ENCODE assay signal across 20 cellular contexts in genomic region chr6:32169211-32169610, GRCh38. TPM values are rescaled to one million over a fixed set of nuclear protein-coding genes. Genes with fewer than 3 reads are reported as not detected.
DNase-seq lines count a peak whose midpoint lies in the region; ATAC-seq, FAIRE-seq and TF ChIP-seq lines count a peak whose summit lies in the region.
"Had no signal": no experiment of that assay in that cellular context is flagged by ENCODE, and none has a peak within 500 bp of the region (broad histone marks: within the 10 kb centered on the region; RNA-seq: fewer than 3 reads in every experiment).

No MANE protein-coding gene starts in this region.

- no peaks in the 10 kb centered on the region for H3K9me3 ChIP-seq in K562 (replicated peaks; ENCODE audit: control insufficient read depth, insufficient read depth, low read depth, low read length)
- H3K9me3 ChIP-seq: SJSA1 had no signal

- no peak overlapping the region for H3K4me3 ChIP-seq in K562
- H3K4me3 ChIP-seq: SJSA1 had no signal

- peak overlapping the region; percentile 83 for H3K27ac ChIP-seq in K562 (ENCODE audit: extremely low read depth, low read depth, low read length)
- H3K27ac ChIP-seq in temporal lobe (ENCODE audit: low read depth, low read length) = peak overlapping the region; percentile 27
- H3K27ac ChIP-seq: SJSA1, VCaP had no signal

- H2AFZ ChIP-seq in K562 (ENCODE audit: low read depth, low read length) = no peak overlapping the region

- H3K4me1 ChIP-seq in K562 (replicated peaks in 1 of 2; ENCODE audit: control insufficient read depth in 2 of 2, insufficient read depth in 2 of 2, low read length in 2 of 2) = peaks cover 51 to 59% of the 10 kb centered on the region in 2 experiments

- in situ Hi-C loops in K562 (cut with MboI) = no loop called here

- no peaks in the 10 kb centered on the region for H3K9me3 Mint-ChIP-seq in activated naive CD4-positive, alpha-beta T cell treated with anti-CD3 and anti-CD28 coated beads, Interleukin-2, amount 50 U/mL, for 24 hours
- no peaks in the 10 kb centered on the region for H3K9me3 Mint-ChIP-seq in activated naive CD4-positive, alpha-beta T cell treated with anti-CD3 and anti-CD28 coated beads, Interleukin-2, amount 10 ng/mL, durations not matched to agents 7 days and 5 days
- H3K9me3 Mint-ChIP-seq: activated CD4-positive, alpha-beta memory T cell treated with anti-CD3 and anti-CD28 coated beads, Interleukin-2, amount 10 ng/mL, durations not matched to agents 7 days and 5 days; activated T-cell treated with anti-CD3 and anti-CD28 coated beads, Interleukin-2, amount 50 U/mL, for 4 hours had no signal

- BruUV-seq in K562 (replicated peaks; lab: Mats Ljungman, UMichigan) = no TSS peak

- peaks cover 19% of the 10 kb centered on the region for H3K36me3 Mint-ChIP-seq in activated naive CD4-positive, alpha-beta T cell treated with anti-CD3 and anti-CD28 coated beads, Interleukin-2, amount 50 U/mL, for 24 hours
- peaks cover 39% of the 10 kb centered on the region for H3K36me3 Mint-ChIP-seq in activated naive CD4-positive, alpha-beta T cell treated with anti-CD3 and anti-CD28 coated beads, Interleukin-2, amount 10 ng/mL, durations not matched to agents 7 days and 5 days

- no peak for FAIRE-seq in K562 (lab: Jason Lieb, UNC)

- intact Hi-C loops in K562 (cut with micrococcal nuclease) = loop anchor here (2.0 to 5.0 kb wide), 2 partner anchors 26 to 52 kb away; no protein-coding TSS in a partner anchor

- CTCF ChIA-PET in activated naive CD4-positive, alpha-beta T cell treated with anti-CD3 and anti-CD28 coated beads, Interleukin-2, amount 10 ng/mL, durations not matched to agents 7 days and 5 days (lab: Charles Lee) = no interaction called here
- CTCF ChIA-PET in K562 (lab: Yijun Ruan, JAX; ENCODE audit: low intra/inter-chr PET ratio) = no interaction called here

- TF ChIP-seq CTCF in K562 (IDR thresholded peaks at IDR 0.05 in 2 of 3, conservative IDR thresholded peaks at IDR 0.05 in 1 of 3; ENCODE audit: insufficient read depth in 2 of 3, low read depth in 1 of 3, low read length in 3 of 3) = peak in 2 of 3 experiments; percentile 11 to 24; a peak in 2 of 6 replicates

- peaks cover 21% of the 10 kb centered on the region for H3K79me2 ChIP-seq in K562 (ENCODE audit: control insufficient read depth, insufficient read depth, low read length)

- POLR2A ChIA-PET in K562 (lab: Yijun Ruan, JAX) = interaction anchor here (1.1 to 2.2 kb wide), 5 partner anchors 8 to 201 kb away, joined by 4 to 25 read pairs (median 5); partner anchors contain the start of genes AGPAT1 and FKBPL

- no peak for DNase-seq in activated naive CD4-positive, alpha-beta T cell treated with anti-CD3 and anti-CD28 coated beads, Interleukin-2, amount 10 ng/mL, durations not matched to agents 7 days and 5 days
- DNase-seq in K562 (ENCODE audit: extremely low read depth in 1 of 4, low spot score in 3 of 4) (peak in 1 of 4 experiments; percentile 27), left kidney (ENCODE audit: low read depth, low spot score) (peak; percentile 0)
- no peak for DNase-seq in activated CD4-positive, alpha-beta T cell treated with anti-CD3 and anti-CD28 coated beads, Interleukin-2, amount 50 U/mL, for 48 hours
- DNase-seq: activated CD4-positive, alpha-beta memory T cell treated with anti-CD3 and anti-CD28 coated beads, Interleukin-2, amount 10 ng/mL, durations not matched to agents 7 days and 5 days; activated naive CD4-positive, alpha-beta T cell treated with anti-CD3 and anti-CD28 coated beads, Interleukin-2, amount 50 U/mL, for 16 hours; activated T-cell treated with anti-CD3 and anti-CD28 coated beads, Interleukin-2, amount 50 U/mL, for 4 hours; COR-L47; cortex of kidney; NCI-H1694 treated with DMSO at 0.1 percent for 48 hours; NCI-H2227 treated with DMSO at 0.1 percent for 48 hours; NCI-H82; OCI-M1; T-helper 2 cell had no signal

- H3K27me3 ChIP-seq in K562 (ENCODE audit: control insufficient read depth in 2 of 2, insufficient read depth in 2 of 2, low read length in 2 of 2) = no peaks in the 10 kb centered on the region
- H3K27me3 ChIP-seq: SJSA1 had no signal

- TF ChIP-seq EP300 in K562 (IDR thresholded peaks at IDR 0.05; ENCODE audit: low read length) = no peak

- peak overlapping the region; percentile 20 to 65; a peak in 2 of 4 replicates for H3K9ac ChIP-seq in K562 (ENCODE audit: insufficient read depth in 1 of 2, low read depth in 2 of 2, low read length in 2 of 2)

- 43% methylated on average over 8 of the region's 8 CpGs for WGBS in K562 (ENCODE audit: insufficient coverage, low coverage, missing lambda C conversion rate)

- H3K27me3 Mint-ChIP-seq in activated naive CD4-positive, alpha-beta T cell treated with anti-CD3 and anti-CD28 coated beads, Interleukin-2, amount 50 U/mL, for 24 hours = no peaks in the 10 kb centered on the region
- no peaks in the 10 kb centered on the region for H3K27me3 Mint-ChIP-seq in activated naive CD4-positive, alpha-beta T cell treated with anti-CD3 and anti-CD28 coated beads, Interleukin-2, amount 10 ng/mL, durations not matched to agents 7 days and 5 days
- H3K27me3 Mint-ChIP-seq: activated CD4-positive, alpha-beta memory T cell treated with anti-CD3 and anti-CD28 coated beads, Interleukin-2, amount 10 ng/mL, durations not matched to agents 7 days and 5 days had no signal

- H3K4me2 ChIP-seq in K562 (ENCODE audit: insufficient read depth, low read length) = peak overlapping the region; percentile 65

- TF ChIP-seq POLR2A in K562 (conservative IDR thresholded peaks at IDR 0.05) = peak; percentile 18; the same call in 1 of the 2 replicates

- H3K9me1 ChIP-seq in K562 (ENCODE audit: control insufficient read depth, insufficient read depth, low read length) = no peaks in the 10 kb centered on the region

- H3K4me1 Mint-ChIP-seq in activated naive CD4-positive, alpha-beta T cell treated with anti-CD3 and anti-CD28 coated beads, Interleukin-2, amount 50 U/mL, for 24 hours = peaks cover 25% of the 10 kb centered on the region
- peaks cover 18% of the 10 kb centered on the region for H3K4me1 Mint-ChIP-seq in activated naive CD4-positive, alpha-beta T cell treated with anti-CD3 and anti-CD28 coated beads, Interleukin-2, amount 10 ng/mL, durations not matched to agents 7 days and 5 days

- H3K36me3 ChIP-seq in K562 (ENCODE audit: control insufficient read depth, insufficient read depth, low read length) = peaks cover 67% of the 10 kb centered on the region

- TF ChIP-seq RAD21 in K562 (CRISPR knock-in tag; conservative IDR thresholded peaks at IDR 0.05 in 1 of 2, IDR thresholded peaks at IDR 0.05 in 1 of 2) = no peak; a peak in 1 of 4 replicates

- no peaks in the 10 kb centered on the region for H4K20me1 ChIP-seq in K562 (replicated peaks; ENCODE audit: control insufficient read depth, insufficient read depth, low read length)

- H3K4me3 Mint-ChIP-seq in activated naive CD4-positive, alpha-beta T cell treated with anti-CD3 and anti-CD28 coated beads, Interleukin-2, amount 50 U/mL, for 24 hours = no peak overlapping the region
- no peak overlapping the region for H3K4me3 Mint-ChIP-seq in activated naive CD4-positive, alpha-beta T cell treated with anti-CD3 and anti-CD28 coated beads, Interleukin-2, amount 10 ng/mL, durations not matched to agents 7 days and 5 days
- H3K4me3 Mint-ChIP-seq: activated CD4-positive, alpha-beta memory T cell treated with anti-CD3 and anti-CD28 coated beads, Interleukin-2, amount 10 ng/mL, durations not matched to agents 7 days and 5 days; activated T-cell treated with anti-CD3 and anti-CD28 coated beads, Interleukin-2, amount 50 U/mL, for 4 hours had no signal

- ATAC-seq in K562 (peak; percentile 3), HG02870 (IDR thresholded peaks at IDR 0.05; ENCODE audit: unreplicated experiment) (no peak), HG02840 (IDR thresholded peaks at IDR 0.05; ENCODE audit: low FRiP score, unreplicated experiment) (no peak)
- ATAC-seq: activated T-cell treated with anti-CD3 and anti-CD28 coated beads, Interleukin-2, amount 50 U/mL, for 4 hours had no signal

- peak overlapping the region; percentile 17 for H3K27ac Mint-ChIP-seq in activated naive CD4-positive, alpha-beta T cell treated with anti-CD3 and anti-CD28 coated beads, Interleukin-2, amount 50 U/mL, for 24 hours
- H3K27ac Mint-ChIP-seq in activated naive CD4-positive, alpha-beta T cell treated with anti-CD3 and anti-CD28 coated beads, Interleukin-2, amount 10 ng/mL, durations not matched to agents 7 days and 5 days = no peak overlapping the region
- H3K27ac Mint-ChIP-seq: activated CD4-positive, alpha-beta memory T cell treated with anti-CD3 and anti-CD28 coated beads, Interleukin-2, amount 10 ng/mL, durations not matched to agents 7 days and 5 days had no signal

RNA-seq across cellular contexts. Expression of gene EGFL8, which starts 4.8 kb away (rescaled TPM):
- total RNA-seq in K562 (2011; cell fraction: chromatin; rRNA removed; ENCODE audit: low replicate concordance) = 40.9 and 90.2 TPM in 2 replicates
- total RNA-seq in K562 (2011; cell fraction: nucleolus; rRNA removed) = 30.7 and 39.2 TPM in 2 replicates
- 33.1 and 38.9 TPM in 2 replicates for total RNA-seq in K562 (2011; cell fraction: nucleoplasm; rRNA removed)
- total RNA-seq in K562 (2014; rRNA removed) = 14.2 and 20.9 TPM in 2 replicates
- total RNA-seq in K562 (2014; rRNA removed; fragmentation: Illumina TruSeq; extraction: Trizol) = 10.0 and 12.1 TPM in 2 replicates
- 13.3 and 15.5 TPM in 2 replicates for total RNA-seq in K562 (2015; rRNA removed; fragmentation: Illumina TruSeq; extraction: Trizol)
- 21.7 and 26.0 TPM in 2 replicates for total RNA-seq in K562 (2021)
- 14.8 and 17.9 TPM in 2 replicates for polyA plus RNA-seq in K562 (2011; rRNA removed)
- 9.3 and 10.7 TPM in 2 replicates for polyA plus RNA-seq in K562 (2011; cell fraction: cytosol; rRNA removed)
- 115 and 141 TPM in 2 replicates for polyA plus RNA-seq in K562 (2011; cell fraction: nucleus; rRNA removed)
- 16.3 and 29.8 TPM in 2 replicates for polyA plus RNA-seq in K562 (2012)
- polyA plus RNA-seq in K562 (2014; fragmentation: Illumina TruSeq; extraction: Trizol) = 19.1 and 26.3 TPM in 2 replicates
- polyA plus RNA-seq in K562 (2014; fragmentation: Nextera tagmentation; extraction: Ambion mirVana) = 1 to 10 TPM; 2.2 to 2.8 TPM
- 39.8 and 47.4 TPM in 2 replicates for polyA plus RNA-seq in K562 (2014; rRNA removed)
- polyA minus RNA-seq in K562 (2011; rRNA and poly(A)+ RNA removed) = 1.7 and 2.6 TPM in 2 replicates
- polyA minus RNA-seq in K562 (2011; cell fraction: cytosol; rRNA and poly(A)+ RNA removed) = 1.9 TPM in 1 of 2 replicates, not detected in the other
- polyA minus RNA-seq in K562 (2011; cell fraction: nucleus; rRNA and poly(A)+ RNA removed) = 8.6 and 11.7 TPM in 2 replicates
- total RNA-seq in temporal lobe = 6.6 TPM

RNA-seq across cellular contexts. Expression of gene AGPAT1, which starts 6.7 kb away (rescaled TPM):
- 57.1 and 153 TPM in 2 replicates for total RNA-seq in K562 (2011; cell fraction: chromatin; rRNA removed; ENCODE audit: low replicate concordance)
- total RNA-seq in K562 (2011; cell fraction: nucleolus; rRNA removed) = 190 and 234 TPM in 2 replicates
- 210 and 316 TPM in 2 replicates for total RNA-seq in K562 (2011; cell fraction: nucleoplasm; rRNA removed)
- total RNA-seq in K562 (2014; rRNA removed) = 69.4 and 115 TPM in 2 replicates
- 45.4 and 51.9 TPM in 2 replicates for total RNA-seq in K562 (2014; rRNA removed; fragmentation: Illumina TruSeq; extraction: Trizol)
- 53.2 and 54.1 TPM in 2 replicates for total RNA-seq in K562 (2015; rRNA removed; fragmentation: Illumina TruSeq; extraction: Trizol)
- total RNA-seq in K562 (2021) = 107 and 109 TPM in 2 replicates
- polyA plus RNA-seq in K562 (2011; rRNA removed) = 78.7 and 138 TPM in 2 replicates
- polyA plus RNA-seq in K562 (2011; cell fraction: cytosol; rRNA removed) = 220 and 272 TPM in 2 replicates
- polyA plus RNA-seq in K562 (2011; cell fraction: nucleus; rRNA removed) = 108 and 142 TPM in 2 replicates
- 133 and 141 TPM in 2 replicates for polyA plus RNA-seq in K562 (2012)
- polyA plus RNA-seq in K562 (2014; fragmentation: Illumina TruSeq; extraction: Trizol) = 165 and 176 TPM in 2 replicates
- polyA plus RNA-seq in K562 (2014; fragmentation: Nextera tagmentation; extraction: Ambion mirVana) = 10 to 100 TPM; 37.9 to 43.6 TPM
- 78.2 and 78.4 TPM in 2 replicates for polyA plus RNA-seq in K562 (2014; rRNA removed)
- 92.5 and 120 TPM in 2 replicates for polyA minus RNA-seq in K562 (2011; rRNA and poly(A)+ RNA removed)
- polyA minus RNA-seq in K562 (2011; cell fraction: cytosol; rRNA and poly(A)+ RNA removed) = 98.4 and 124 TPM in 2 replicates
- 25.2 and 30.5 TPM in 2 replicates for polyA minus RNA-seq in K562 (2011; cell fraction: nucleus; rRNA and poly(A)+ RNA removed)
- 17.5 TPM for total RNA-seq in temporal lobe

RNA-seq across cellular contexts. Expression of gene RNF5, which starts 9.0 kb away (rescaled TPM):
- 19.1 and 20.3 TPM in 2 replicates for total RNA-seq in K562 (2011; cell fraction: chromatin; rRNA removed; ENCODE audit: low replicate concordance)
- 21.5 and 22.6 TPM in 2 replicates for total RNA-seq in K562 (2011; cell fraction: nucleolus; rRNA removed)
- total RNA-seq in K562 (2011; cell fraction: nucleoplasm; rRNA removed) = 36.4 and 49.9 TPM in 2 replicates
- total RNA-seq in K562 (2014; rRNA removed) (129 and 156 TPM in 2 replicates), K562 (2014; rRNA removed; fragmentation: Illumina TruSeq; extraction: Trizol) (123 and 128 TPM in 2 replicates), K562 (2015; rRNA removed; fragmentation: Illumina TruSeq; extraction: Trizol) (99.1 and 110 TPM in 2 replicates), K562 (2021) (149 and 154 TPM in 2 replicates), temporal lobe (61.5 TPM)
- polyA plus RNA-seq in K562 (2011; rRNA removed) (161 and 163 TPM in 2 replicates), K562 (2014; fragmentation: Illumina TruSeq; extraction: Trizol) (227 and 245 TPM in 2 replicates), K562 (2014; fragmentation: Nextera tagmentation; extraction: Ambion mirVana) (10 to 100 TPM; 62.2 to 95.5 TPM), K562 (2014; rRNA removed) (207 and 223 TPM in 2 replicates)
- polyA plus RNA-seq in K562 (2011; cell fraction: cytosol; rRNA removed) = 240 and 251 TPM in 2 replicates
- 54.9 and 71.1 TPM in 2 replicates for polyA plus RNA-seq in K562 (2011; cell fraction: nucleus; rRNA removed)
- polyA plus RNA-seq in K562 (2012) = 213 and 399 TPM in 2 replicates
- 48.7 TPM in 2 replicates for polyA minus RNA-seq in K562 (2011; rRNA and poly(A)+ RNA removed)
- polyA minus RNA-seq in K562 (2011; cell fraction: cytosol; rRNA and poly(A)+ RNA removed) = 29.3 and 40.5 TPM in 2 replicates
- 9.3 and 18.2 TPM in 2 replicates for polyA minus RNA-seq in K562 (2011; cell fraction: nucleus; rRNA and poly(A)+ RNA removed)

RNA-seq across cellular contexts. Expression of gene AGER, which starts 14.8 kb away (rescaled TPM):
- 28.3 and 66.0 TPM in 2 replicates for total RNA-seq in K562 (2011; cell fraction: chromatin; rRNA removed; ENCODE audit: low replicate concordance)
- 35.5 and 36.5 TPM in 2 replicates for total RNA-seq in K562 (2011; cell fraction: nucleolus; rRNA removed)
- 27.8 and 29.8 TPM in 2 replicates for total RNA-seq in K562 (2011; cell fraction: nucleoplasm; rRNA removed)
- total RNA-seq in K562 (2014; rRNA removed) (5.3 and 6.2 TPM in 2 replicates), K562 (2014; rRNA removed; fragmentation: Illumina TruSeq; extraction: Trizol) (2.0 and 2.2 TPM in 2 replicates), K562 (2015; rRNA removed; fragmentation: Illumina TruSeq; extraction: Trizol) (3.0 and 3.6 TPM in 2 replicates), K562 (2021) (7.8 and 11.5 TPM in 2 replicates), temporal lobe (0.98 TPM)
- polyA plus RNA-seq in K562 (2011; rRNA removed) (4.1 and 7.9 TPM in 2 replicates), K562 (2014; fragmentation: Illumina TruSeq; extraction: Trizol) (5.8 and 8.2 TPM in 2 replicates), K562 (2014; fragmentation: Nextera tagmentation; extraction: Ambion mirVana) (1 to 10 TPM; 1.2 to 1.8 TPM), K562 (2014; rRNA removed) (10.9 and 11.1 TPM in 2 replicates)
- 2.4 and 3.1 TPM in 2 replicates for polyA plus RNA-seq in K562 (2011; cell fraction: cytosol; rRNA removed)
- polyA plus RNA-seq in K562 (2011; cell fraction: nucleus; rRNA removed) = 75.1 and 86.2 TPM in 2 replicates
- polyA plus RNA-seq in K562 (2012) = 11.6 and 18.0 TPM in 2 replicates
- 0.78 and 0.81 TPM in 2 replicates for polyA minus RNA-seq in K562 (2011; rRNA and poly(A)+ RNA removed)
- not detected in 2 replicates for polyA minus RNA-seq in K562 (2011; cell fraction: cytosol; rRNA and poly(A)+ RNA removed)
- polyA minus RNA-seq in K562 (2011; cell fraction: nucleus; rRNA and poly(A)+ RNA removed) = 5.3 and 7.3 TPM in 2 replicates

RNA-seq across cellular contexts. Expression of gene PPT2, which starts 15.3 kb away (rescaled TPM):
- total RNA-seq in K562 (2011; cell fraction: chromatin; rRNA removed; ENCODE audit: low replicate concordance) = 123 and 281 TPM in 2 replicates
- 210 and 218 TPM in 2 replicates for total RNA-seq in K562 (2011; cell fraction: nucleolus; rRNA removed)
- total RNA-seq in K562 (2011; cell fraction: nucleoplasm; rRNA removed) = 184 and 227 TPM in 2 replicates
- total RNA-seq in K562 (2014; rRNA removed) = 69.9 and 296 TPM in 2 replicates
- 42.5 and 43.7 TPM in 2 replicates for total RNA-seq in K562 (2014; rRNA removed; fragmentation: Illumina TruSeq; extraction: Trizol)
- total RNA-seq in K562 (2015; rRNA removed; fragmentation: Illumina TruSeq; extraction: Trizol) = 44.1 and 45.6 TPM in 2 replicates
- 83.2 and 83.4 TPM in 2 replicates for total RNA-seq in K562 (2021)
- polyA plus RNA-seq in K562 (2011; rRNA removed) = 75.8 and 76.6 TPM in 2 replicates
- 86.3 and 114 TPM in 2 replicates for polyA plus RNA-seq in K562 (2011; cell fraction: cytosol; rRNA removed)
- 311 and 473 TPM in 2 replicates for polyA plus RNA-seq in K562 (2011; cell fraction: nucleus; rRNA removed)
- 53.9 and 83.7 TPM in 2 replicates for polyA plus RNA-seq in K562 (2012)
- polyA plus RNA-seq in K562 (2014; fragmentation: Illumina TruSeq; extraction: Trizol) = 92.6 and 98.8 TPM in 2 replicates
- 10 to 100 TPM; 27.4 to 41.6 TPM for polyA plus RNA-seq in K562 (2014; fragmentation: Nextera tagmentation; extraction: Ambion mirVana)
- 86.4 and 95.1 TPM in 2 replicates for polyA plus RNA-seq in K562 (2014; rRNA removed)
- polyA minus RNA-seq in K562 (2011; rRNA and poly(A)+ RNA removed) = 25.0 and 32.8 TPM in 2 replicates
- 31.8 and 46.0 TPM in 2 replicates for polyA minus RNA-seq in K562 (2011; cell fraction: cytosol; rRNA and poly(A)+ RNA removed)
- 44.2 and 45.1 TPM in 2 replicates for polyA minus RNA-seq in K562 (2011; cell fraction: nucleus; rRNA and poly(A)+ RNA removed)
- total RNA-seq in temporal lobe = 15.5 TPM
